In the genomic region with DNA sequence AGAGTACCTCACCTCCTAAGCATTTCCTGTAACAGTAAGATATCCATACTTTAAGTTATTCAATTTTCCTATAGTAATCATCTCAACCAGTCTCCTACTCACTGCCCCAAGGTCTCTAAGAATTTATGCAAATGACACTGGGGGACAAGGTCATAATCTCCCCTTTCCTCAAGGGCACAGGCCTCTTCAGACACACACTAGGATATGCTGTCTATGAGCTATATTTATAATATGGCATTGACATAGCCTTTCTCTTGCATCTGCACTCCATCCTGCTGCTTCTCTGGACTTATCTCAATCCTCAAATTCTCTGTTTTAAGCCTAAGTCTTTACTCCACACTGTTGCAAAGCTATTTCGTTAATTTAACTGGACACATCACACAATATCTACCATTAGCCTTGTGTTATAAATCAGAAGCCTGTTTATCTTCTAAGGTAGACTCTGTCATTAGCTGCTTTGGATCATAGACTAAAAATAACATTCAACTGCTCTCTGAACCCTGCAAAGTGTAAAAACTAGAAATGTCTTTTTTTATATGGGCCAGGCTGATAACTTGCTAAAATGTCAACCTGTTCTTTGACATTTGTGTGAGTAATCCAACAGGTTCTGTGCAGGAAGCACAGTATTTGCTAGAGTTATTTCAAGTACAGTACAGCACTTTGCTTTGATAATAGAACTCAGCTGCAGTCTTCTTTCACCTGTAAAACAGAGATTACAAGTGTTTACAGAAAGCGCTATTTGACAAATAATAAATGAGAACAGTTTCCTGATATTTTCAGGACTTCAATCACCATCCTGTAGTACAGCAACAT, we compare ENCODE assay signal across 1 cellular context.
TF ChIP-seq lines count a peak whose summit lies in the region.

No MANE protein-coding gene starts in this region.

TF ChIP-seq in WTC11, 78 proteins besides CTCF, POLR2A, EP300 and RAD21 (continued from another document):
- TF ChIP-seq, protein P1, sequence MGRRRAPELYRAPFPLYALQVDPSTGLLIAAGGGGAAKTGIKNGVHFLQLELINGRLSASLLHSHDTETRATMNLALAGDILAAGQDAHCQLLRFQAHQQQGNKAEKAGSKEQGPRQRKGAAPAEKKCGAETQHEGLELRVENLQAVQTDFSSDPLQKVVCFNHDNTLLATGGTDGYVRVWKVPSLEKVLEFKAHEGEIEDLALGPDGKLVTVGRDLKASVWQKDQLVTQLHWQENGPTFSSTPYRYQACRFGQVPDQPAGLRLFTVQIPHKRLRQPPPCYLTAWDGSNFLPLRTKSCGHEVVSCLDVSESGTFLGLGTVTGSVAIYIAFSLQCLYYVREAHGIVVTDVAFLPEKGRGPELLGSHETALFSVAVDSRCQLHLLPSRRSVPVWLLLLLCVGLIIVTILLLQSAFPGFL (CRISPR knock-in tag; IDR thresholded peaks at IDR 0.05; ENCODE audit: borderline replicate concordance) = no peak
- TF ChIP-seq PRRX2 (CRISPR knock-in tag; IDR thresholded peaks at IDR 0.05) (no peak), ZNF423 (CRISPR knock-in tag; IDR thresholded peaks at IDR 0.05) (no peak), SOX15 (CRISPR knock-in tag; IDR thresholded peaks at IDR 0.05) (no peak), GABPB1 (CRISPR knock-in tag; IDR thresholded peaks at IDR 0.05) (no peak), RORB (CRISPR knock-in tag; IDR thresholded peaks at IDR 0.05) (no peak), SP1 (CRISPR knock-in tag; conservative IDR thresholded peaks at IDR 0.05) (no peak), IRF2 (CRISPR knock-in tag; IDR thresholded peaks at IDR 0.05; ENCODE audit: borderline replicate concordance, low read depth) (no peak)
- TF ChIP-seq, protein P2, sequence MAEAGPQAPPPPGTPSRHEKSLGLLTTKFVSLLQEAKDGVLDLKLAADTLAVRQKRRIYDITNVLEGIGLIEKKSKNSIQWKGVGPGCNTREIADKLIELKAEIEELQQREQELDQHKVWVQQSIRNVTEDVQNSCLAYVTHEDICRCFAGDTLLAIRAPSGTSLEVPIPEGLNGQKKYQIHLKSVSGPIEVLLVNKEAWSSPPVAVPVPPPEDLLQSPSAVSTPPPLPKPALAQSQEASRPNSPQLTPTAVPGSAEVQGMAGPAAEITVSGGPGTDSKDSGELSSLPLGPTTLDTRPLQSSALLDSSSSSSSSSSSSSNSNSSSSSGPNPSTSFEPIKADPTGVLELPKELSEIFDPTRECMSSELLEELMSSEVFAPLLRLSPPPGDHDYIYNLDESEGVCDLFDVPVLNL (CRISPR knock-in tag; IDR thresholded peaks at IDR 0.05; ENCODE audit: borderline replicate concordance, low read depth) = no peak
- TF ChIP-seq, protein P3, sequence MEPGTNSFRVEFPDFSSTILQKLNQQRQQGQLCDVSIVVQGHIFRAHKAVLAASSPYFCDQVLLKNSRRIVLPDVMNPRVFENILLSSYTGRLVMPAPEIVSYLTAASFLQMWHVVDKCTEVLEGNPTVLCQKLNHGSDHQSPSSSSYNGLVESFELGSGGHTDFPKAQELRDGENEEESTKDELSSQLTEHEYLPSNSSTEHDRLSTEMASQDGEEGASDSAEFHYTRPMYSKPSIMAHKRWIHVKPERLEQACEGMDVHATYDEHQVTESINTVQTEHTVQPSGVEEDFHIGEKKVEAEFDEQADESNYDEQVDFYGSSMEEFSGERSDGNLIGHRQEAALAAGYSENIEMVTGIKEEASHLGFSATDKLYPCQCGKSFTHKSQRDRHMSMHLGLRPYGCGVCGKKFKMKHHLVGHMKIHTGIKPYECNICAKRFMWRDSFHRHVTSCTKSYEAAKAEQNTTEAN (CRISPR knock-in tag; IDR thresholded peaks at IDR 0.05) = no peak
